ENCODE assay signal across 24 cellular contexts in genomic region chr6:29726795-29727194, GRCh38. TPM values are rescaled to one million over a fixed set of nuclear protein-coding genes. Genes with fewer than 3 reads are reported as not detected.
DNase-seq lines count a peak whose midpoint lies in the region; ATAC-seq, FAIRE-seq and TF ChIP-seq lines count a peak whose summit lies in the region.
"Had no signal": no experiment of that assay in that cellular context is flagged by ENCODE, and none has a peak within 500 bp of the region (broad histone marks: within the 10 kb centered on the region; RNA-seq: fewer than 3 reads in every experiment).

No MANE protein-coding gene starts in this region.

- no peak for TF ChIP-seq EP300 in GM12878 (IDR thresholded peaks at IDR 0.05; ENCODE audit: borderline replicate concordance in 1 of 2, control insufficient read depth in 1 of 2, low read depth in 2 of 2, low read length in 2 of 2)

- H3K4me3 ChIP-seq in GM12878 (no peak overlapping the region), spleen (peak overlapping the region in 5 of 8 donors; percentile 3 to 100 (median 99))
- H3K4me3 ChIP-seq: body of pancreas, esophagus muscularis mucosa, gastrocnemius medialis, SJSA1, tibial artery had no signal

- H2AFZ ChIP-seq in GM12878 (ENCODE audit: control insufficient read depth, low read depth, low read length): no peak overlapping the region

- no peaks in the 10 kb centered on the region for H3K9me3 Mint-ChIP-seq in activated T-cell treated with anti-CD3 and anti-CD28 coated beads, Interleukin-2, amount 50 U/mL, for 4 hours
- no peaks in the 10 kb centered on the region for H3K9me3 Mint-ChIP-seq in T-cell
- H3K9me3 Mint-ChIP-seq: WTC11 had no signal

- peak overlapping the region; percentile 91; the same call in 1 of the 2 replicates for H3K4me2 ChIP-seq in GM12878 (ENCODE audit: control insufficient read depth, insufficient read depth)

- peak overlapping the region; percentile 65 for H3K4me3 Mint-ChIP-seq in activated T-cell treated with anti-CD3 and anti-CD28 coated beads, Interleukin-2, amount 50 U/mL, for 4 hours
- H3K4me3 Mint-ChIP-seq in T-cell: peak overlapping the region; percentile 63 to 91 (median 67)
- H3K4me3 Mint-ChIP-seq: WTC11 had no signal

- in situ Hi-C loops in GM12878 (cut with MboI): no loop called here

- no peak for ATAC-seq in activated T-cell treated with anti-CD3 and anti-CD28 coated beads, Interleukin-2, amount 50 U/mL, for 4 hours
- no peak for ATAC-seq in T-cell (replicated peaks in 1 of 4)
- ATAC-seq in GM12878: no peak
- ATAC-seq in GM21619 (IDR thresholded peaks at IDR 0.05; ENCODE audit: unreplicated experiment): no peak
- ATAC-seq: body of pancreas, gastrocnemius medialis, lower lobe of right lung, WTC11 had no signal

- SMC1A ChIA-PET in GM12878 (lab: Charles Lee; ENCODE audit: uncharacterized antibody, unreplicated experiment): interaction anchor here (0.8 to 3.2 kb wide), 7 partner anchors 11 to 107 kb away, joined by 3 to 24 read pairs (median 4); no protein-coding TSS in a partner anchor

- TF ChIP-seq POLR2A in GM12878 (IDR thresholded peaks at IDR 0.05; ENCODE audit: low read depth, low read length) (0 out of 2 replicates have a peak, but pooled peaks have one; percentile 4), spleen (IDR thresholded peaks at IDR 0.05) (no peak)

- BruUV-seq in GM12878 (replicated peaks; lab: Mats Ljungman, UMichigan): no TSS peak

- WGBS in GM12878 (ENCODE audit: insufficient coverage, insufficient replicate concordance, low lambda C conversion rate, missing lambda C conversion rate): 88% methylated on average over 7 of the region's 7 CpGs
- 93 to 96% (median 95%) methylated on average over 7 of the region's 7 CpGs for WGBS in spleen, 5 donors

- no peak for FAIRE-seq in GM12878 (lab: Jason Lieb, UNC)
- FAIRE-seq: keratinocyte had no signal

- no peak for TF ChIP-seq RAD21 in GM12878 (IDR thresholded peaks at IDR 0.05; ENCODE audit: insufficient read depth, low read depth, low read length)

- no peaks in the 10 kb centered on the region for H3K9me3 ChIP-seq in GM12878 (replicated peaks; ENCODE audit: control insufficient read depth, insufficient read depth, low read length)
- H3K9me3 ChIP-seq in spleen: no peaks in the 10 kb centered on the region
- H3K9me3 ChIP-seq: body of pancreas, esophagus muscularis mucosa, gastrocnemius medialis, lower lobe of right lung, Peyer's patch, tibial artery had no signal

- POLR2A ChIA-PET in T-cell (lab: Charles Lee): interaction anchor here (0.6 to 2.5 kb wide), 3 partner anchors 22 to 788 kb away, joined by 3 to 10 read pairs (median 3); no protein-coding TSS in a partner anchor
- POLR2A ChIA-PET in GM12878 (lab: Charles Lee): interaction anchor here (1.5 to 2.2 kb wide), 2 partner anchors 11 to 23 kb away, joined by 6 to 7 read pairs; no protein-coding TSS in a partner anchor

- peak overlapping the region; percentile 74 to 78 for H3K27ac Mint-ChIP-seq in T-cell
- H3K27ac Mint-ChIP-seq: WTC11 had no signal

- H3K36me3 ChIP-seq in GM12878 (ENCODE audit: control insufficient read depth in 2 of 2, insufficient read depth in 2 of 2, low read length in 1 of 2): peaks cover 11 to 33% of the 10 kb centered on the region in 2 experiments
- peaks cover 3 to 54% (median 44%) of the 10 kb centered on the region in 6 donors for H3K36me3 ChIP-seq in spleen
- H3K36me3 ChIP-seq: gastrocnemius medialis had no signal

- no peaks in the 10 kb centered on the region for H3K27me3 ChIP-seq in GM12878 (replicated peaks in 1 of 2; ENCODE audit: control insufficient read depth in 2 of 2, insufficient read depth in 2 of 2, low read length in 1 of 2)
- H3K27me3 ChIP-seq in spleen (replicated peaks in 1 of 7): no peaks in the 10 kb centered on the region
- H3K27me3 ChIP-seq: body of pancreas, esophagus muscularis mucosa, Peyer's patch, SJSA1, tibial artery had no signal

- H3K4me1 Mint-ChIP-seq in activated T-cell treated with anti-CD3 and anti-CD28 coated beads, Interleukin-2, amount 50 U/mL, for 4 hours (ENCODE audit: low read depth): peaks cover 73% of the 10 kb centered on the region
- peaks cover 74 to 83% (median 79%) of the 10 kb centered on the region in 3 donors for H3K4me1 Mint-ChIP-seq in T-cell

- no peak for DNase-seq in activated T-cell treated with anti-CD3 and anti-CD28 coated beads, Interleukin-2, amount 50 U/mL, for 4 hours
- DNase-seq in activated T-cell treated with anti-CD3 and anti-CD28 coated beads, Interleukin-2, amount 50 U/mL, for 1 hour: no peak
- DNase-seq in T-cell (no peak), GM12878 (ENCODE audit: low read depth, low spot score) (no peak), spleen (no peak), iPS-NIHi11 (ENCODE audit: low spot score) (no peak), Ammon's horn (ENCODE audit: low spot score) (no peak)
- DNase-seq: body of pancreas; effector memory CD4-positive, alpha-beta T cell; gastrocnemius medialis; GDM1; hypothalamus; lower lobe of right lung; NCI-H146; NCI-H524 treated with DMSO at 0.1 percent for 48 hours; occipital lobe; Peyer's patch; tibial artery had no signal

- H3K9ac ChIP-seq in GM12878 (ENCODE audit: control insufficient read depth, insufficient read depth, low read length): no peak overlapping the region

- TF ChIP-seq CTCF in GM12878 (IDR thresholded peaks at IDR 0.05 in 2 of 3, conservative IDR thresholded peaks at IDR 0.05 in 1 of 3; ENCODE audit: control insufficient read depth in 2 of 3, extremely low read depth in 1 of 3, insufficient read depth in 1 of 3, low read depth in 3 of 3, low read length in 3 of 3) (no peak), spleen (IDR thresholded peaks at IDR 0.05 in 8 of 11, conservative IDR thresholded peaks at IDR 0.05 in 3 of 11) (no peak)

- H3K79me2 ChIP-seq in GM12878 (ENCODE audit: control insufficient read depth, insufficient read depth, low read length): peaks cover 40% of the 10 kb centered on the region

- CTCF ChIA-PET in T-cell (lab: Charles Lee): interaction anchor here (1.0 to 3.7 kb wide), 3 partner anchors 12 to 18 kb away, joined by 3 to 12 read pairs (median 6); no protein-coding TSS in a partner anchor
- CTCF ChIA-PET in GM12878 (lab: Yijun Ruan, JAX): interaction anchor here (0.7 to 3.7 kb wide), 11 partner anchors 10 to 121 kb away, joined by 3 to 24 read pairs (median 5); no protein-coding TSS in a partner anchor

- H3K4me1 ChIP-seq in GM12878 (ENCODE audit: control insufficient read depth, insufficient read depth, low read length) (peaks cover 14% of the 10 kb centered on the region), spleen (peaks cover 32 to 73% (median 49%) of the 10 kb centered on the region in 6 donors)
- H3K4me1 ChIP-seq: gastrocnemius medialis had no signal

- intact Hi-C loops in GM12878 (cut with micrococcal nuclease; ENCODE audit: unreplicated experiment) (loop anchor here (10.0 kb wide), 1 partner anchor 218 kb away; the partner anchor contains the start of gene HLA-A), spleen (cut with DNase I; ENCODE audit: low total_unique reads) (no loop called here)

- H4K20me1 ChIP-seq in GM12878 (ENCODE audit: control insufficient read depth, insufficient read depth): peaks cover 9% of the 10 kb centered on the region

- H3K27me3 Mint-ChIP-seq in activated T-cell treated with anti-CD3 and anti-CD28 coated beads, Interleukin-2, amount 50 U/mL, for 4 hours (ENCODE audit: low read depth): no peaks in the 10 kb centered on the region
- no peaks in the 10 kb centered on the region for H3K27me3 Mint-ChIP-seq in T-cell

- H3K27ac ChIP-seq in GM12878 (ENCODE audit: control insufficient read depth, insufficient read depth) (no peak overlapping the region), spleen (peak overlapping the region in 1 of 8 donors; percentile 38)
- H3K27ac ChIP-seq: body of pancreas, esophagus muscularis mucosa, gastrocnemius medialis, lower lobe of right lung, SJSA1, skin epidermis, tibial artery had no signal

- peaks cover 40% of the 10 kb centered on the region for H3K36me3 Mint-ChIP-seq in activated T-cell treated with anti-CD3 and anti-CD28 coated beads, Interleukin-2, amount 50 U/mL, for 4 hours (ENCODE audit: insufficient read depth)
- peaks cover 40% of the 10 kb centered on the region for H3K36me3 Mint-ChIP-seq in T-cell
- H3K36me3 Mint-ChIP-seq: WTC11 had no signal

- RAD21 ChIA-PET in GM12878 (lab: Charles Lee; ENCODE audit: unreplicated experiment): interaction anchor here (1.3 to 2.3 kb wide), 2 partner anchors 12 to 22 kb away, joined by 3 to 8 read pairs; no protein-coding TSS in a partner anchor

RNA-seq across cellular contexts. Expression of gene HLA-F, which starts 3.6 kb away (rescaled TPM):
- total RNA-seq in activated T-cell treated with anti-CD3 and anti-CD28 coated beads, Interleukin-2, amount 50 U/mL, for 4 hours: 100 to 1,000 TPM; 185 to 341 (median 228) TPM
- total RNA-seq in T-cell (100 to 1,000 TPM; 600 to 951 (median 748) TPM), GM12878 (2014; rRNA removed) (310 and 335 TPM in 2 replicates), GM12878 (2014; rRNA removed; fragmentation: Illumina TruSeq; extraction: Trizol) (147 and 149 TPM in 2 replicates), GM12878 (2021) (302 and 313 TPM in 2 replicates), spleen (100 to 1,000 TPM; 402 to 532 (median 496) TPM)
- total RNA-seq in GM12878 (2013; cell fraction: nucleolus; rRNA removed): 698 and 699 TPM in 2 replicates
- polyA plus RNA-seq in GM12878 (2011; ENCODE audit: low read depth): 183 TPM
- polyA plus RNA-seq in GM12878 (2011; rRNA removed) (174 and 276 TPM in 2 replicates), GM12878 (2014; fragmentation: Illumina TruSeq; extraction: Trizol) (29.4 and 87.6 TPM in 2 replicates), GM12878 (2014; fragmentation: Nextera tagmentation; extraction: Ambion mirVana) (100 to 1,000 TPM in 1 of 2 experiments, 10 to 100 TPM in 1; 30.1 to 107 TPM), GM12878 (2014; rRNA removed) (342 and 354 TPM in 2 replicates), GM12878 (2016; fragmentation: Nextera tagmentation; extraction: Ambion mirVana) (100 to 1,000 TPM; 120 to 143 TPM), spleen (100 to 1,000 TPM; 501 to 663 (median 577) TPM)
- polyA plus RNA-seq in GM12878 (2011; cell fraction: cytosol; rRNA removed): 229 and 329 TPM in 2 replicates
- polyA plus RNA-seq in GM12878 (2011; cell fraction: nucleus; rRNA removed): 1,246 and 1,757 TPM in 2 replicates
- polyA plus RNA-seq in GM12878 (2012): 338 and 424 TPM in 2 replicates
- 141 and 186 TPM in 2 replicates for polyA minus RNA-seq in GM12878 (2011; rRNA and poly(A)+ RNA removed)
- 53.2 and 58.8 TPM in 2 replicates for polyA minus RNA-seq in GM12878 (2011; cell fraction: cytosol; rRNA and poly(A)+ RNA removed)
- polyA minus RNA-seq in GM12878 (2011; cell fraction: nucleus; rRNA and poly(A)+ RNA removed): 427 and 490 TPM in 2 replicates

RNA-seq across cellular contexts. Expression of gene ZFP57, which starts 45.8 kb away (rescaled TPM):
- total RNA-seq in activated T-cell treated with anti-CD3 and anti-CD28 coated beads, Interleukin-2, amount 50 U/mL, for 4 hours: not detected
- total RNA-seq in T-cell: 1 to 10 TPM in 1 of 5 donors, not detected in 4; 1.0 TPM
- not detected in 2 replicates for total RNA-seq in GM12878 (2013; cell fraction: nucleolus; rRNA removed)
- total RNA-seq in GM12878 (2014; rRNA removed): not detected in 2 replicates
- not detected in 2 replicates for total RNA-seq in GM12878 (2014; rRNA removed; fragmentation: Illumina TruSeq; extraction: Trizol)
- not detected in 2 replicates for total RNA-seq in GM12878 (2021)
- polyA plus RNA-seq in GM12878 (2011; ENCODE audit: low read depth): 0.85 TPM
- not detected in 2 replicates for polyA plus RNA-seq in GM12878 (2011; rRNA removed)
- not detected in 2 replicates for polyA plus RNA-seq in GM12878 (2011; cell fraction: cytosol; rRNA removed)
- not detected in 2 replicates for polyA plus RNA-seq in GM12878 (2011; cell fraction: nucleus; rRNA removed)
- polyA plus RNA-seq in GM12878 (2012): 0.98 and 1.1 TPM in 2 replicates
- not detected in 2 replicates for polyA plus RNA-seq in GM12878 (2014; fragmentation: Illumina TruSeq; extraction: Trizol)
- polyA plus RNA-seq in GM12878 (2014; fragmentation: Nextera tagmentation; extraction: Ambion mirVana): not detected
- not detected in 2 replicates for polyA plus RNA-seq in GM12878 (2014; rRNA removed)
- not detected for polyA plus RNA-seq in GM12878 (2016; fragmentation: Nextera tagmentation; extraction: Ambion mirVana)
- polyA minus RNA-seq in GM12878 (2011; rRNA and poly(A)+ RNA removed): not detected in 2 replicates
- polyA minus RNA-seq in GM12878 (2011; cell fraction: cytosol; rRNA and poly(A)+ RNA removed): not detected in 2 replicates
- not detected in 2 replicates for polyA minus RNA-seq in GM12878 (2011; cell fraction: nucleus; rRNA and poly(A)+ RNA removed)
- total RNA-seq in spleen: 1 to 10 TPM in 1 of 7 donors, under 1 TPM in 2, not detected in 4; 0.37 to 2.8 (median 0.55) TPM
- polyA plus RNA-seq in spleen: 1 to 10 TPM in 1 of 3 donors, not detected in 2; 6.8 TPM
- total RNA-seq: body of pancreas, lower lobe of right lung, occipital lobe, SJSA1 had no signal
